Comparison of ENCODE assay signal across 2 cellular contexts in the genomic region with DNA sequence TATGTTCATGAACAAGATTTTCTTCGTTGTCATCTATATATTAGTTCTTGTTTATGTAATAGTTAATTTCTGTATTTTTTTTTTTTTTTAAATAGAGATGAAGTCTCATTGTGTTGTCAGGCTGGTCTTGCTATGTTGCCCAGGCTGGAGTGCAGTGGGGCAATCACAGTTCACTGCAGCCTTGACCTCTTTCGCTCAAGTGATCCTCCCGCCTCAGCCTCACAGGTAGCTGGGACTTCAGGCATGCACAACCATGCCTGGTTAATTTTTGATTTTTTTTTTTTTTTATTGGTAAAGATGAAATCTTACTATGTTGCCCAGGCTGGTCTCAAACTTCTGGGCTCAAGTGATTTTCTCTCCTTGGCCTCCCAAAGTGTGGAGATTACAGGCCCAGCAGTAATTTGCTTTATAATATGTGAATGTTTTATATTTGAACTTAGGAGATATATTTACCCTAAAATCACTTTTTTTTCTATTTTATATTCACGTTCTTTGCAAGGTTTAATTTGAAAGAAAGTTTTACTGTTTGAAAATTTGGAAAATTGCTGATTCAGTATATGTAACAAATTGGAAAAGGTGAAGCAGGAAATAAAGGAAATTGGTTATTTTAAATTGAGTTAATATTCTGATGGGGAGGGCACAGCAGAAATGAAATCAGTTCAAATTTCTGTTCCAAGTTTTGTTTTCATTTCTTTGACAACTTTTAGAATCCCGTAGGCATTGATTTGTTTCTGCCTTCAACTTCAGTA.
A peak's percentile ranks its signal among the peaks of the same experiment; 100 is the strongest.
TF ChIP-seq lines count a peak whose summit lies in the region.

No MANE protein-coding gene starts in this region.

TF ChIP-seq in HEK293, 187 proteins besides CTCF, POLR2A, EP300 and RAD21 (continued from another document):
- no peak for TF ChIP-seq ZNF223 (tag by site-specific recombination; IDR thresholded peaks at IDR 0.05)
- TF ChIP-seq ZNF274 (IDR thresholded peaks at IDR 0.05; ENCODE audit: low read length): no peak
- no peak for TF ChIP-seq ZNF274 (tag by site-specific recombination; IDR thresholded peaks at IDR 0.05; ENCODE audit: borderline replicate concordance)
- TF ChIP-seq, protein P1, sequence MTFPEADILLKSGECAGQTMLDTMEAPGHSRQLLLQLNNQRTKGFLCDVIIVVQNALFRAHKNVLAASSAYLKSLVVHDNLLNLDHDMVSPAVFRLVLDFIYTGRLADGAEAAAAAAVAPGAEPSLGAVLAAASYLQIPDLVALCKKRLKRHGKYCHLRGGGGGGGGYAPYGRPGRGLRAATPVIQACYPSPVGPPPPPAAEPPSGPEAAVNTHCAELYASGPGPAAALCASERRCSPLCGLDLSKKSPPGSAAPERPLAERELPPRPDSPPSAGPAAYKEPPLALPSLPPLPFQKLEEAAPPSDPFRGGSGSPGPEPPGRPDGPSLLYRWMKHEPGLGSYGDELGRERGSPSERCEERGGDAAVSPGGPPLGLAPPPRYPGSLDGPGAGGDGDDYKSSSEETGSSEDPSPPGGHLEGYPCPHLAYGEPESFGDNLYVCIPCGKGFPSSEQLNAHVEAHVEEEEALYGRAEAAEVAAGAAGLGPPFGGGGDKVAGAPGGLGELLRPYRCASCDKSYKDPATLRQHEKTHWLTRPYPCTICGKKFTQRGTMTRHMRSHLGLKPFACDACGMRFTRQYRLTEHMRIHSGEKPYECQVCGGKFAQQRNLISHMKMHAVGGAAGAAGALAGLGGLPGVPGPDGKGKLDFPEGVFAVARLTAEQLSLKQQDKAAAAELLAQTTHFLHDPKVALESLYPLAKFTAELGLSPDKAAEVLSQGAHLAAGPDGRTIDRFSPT (tag by site-specific recombination; IDR thresholded peaks at IDR 0.05): no peak
- TF ChIP-seq ZNF121 (tag by site-specific recombination; IDR thresholded peaks at IDR 0.05): peak; percentile 54; the same call in 1 of the 2 replicates

TF ChIP-seq in K562, 482 proteins besides CTCF, POLR2A, EP300 and RAD21 (continued from another document):
- TF ChIP-seq, protein P2, sequence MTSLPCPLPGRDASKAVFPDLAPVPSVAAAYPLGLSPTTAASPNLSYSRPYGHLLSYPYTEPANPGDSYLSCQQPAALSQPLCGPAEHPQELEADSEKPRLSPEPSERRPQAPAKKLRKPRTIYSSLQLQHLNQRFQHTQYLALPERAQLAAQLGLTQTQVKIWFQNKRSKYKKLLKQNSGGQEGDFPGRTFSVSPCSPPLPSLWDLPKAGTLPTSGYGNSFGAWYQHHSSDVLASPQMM (CRISPR knock-in tag; IDR thresholded peaks at IDR 0.05): no peak
- no peak for TF ChIP-seq SUPT5H (IDR thresholded peaks at IDR 0.05)
- TF ChIP-seq, protein P3, sequence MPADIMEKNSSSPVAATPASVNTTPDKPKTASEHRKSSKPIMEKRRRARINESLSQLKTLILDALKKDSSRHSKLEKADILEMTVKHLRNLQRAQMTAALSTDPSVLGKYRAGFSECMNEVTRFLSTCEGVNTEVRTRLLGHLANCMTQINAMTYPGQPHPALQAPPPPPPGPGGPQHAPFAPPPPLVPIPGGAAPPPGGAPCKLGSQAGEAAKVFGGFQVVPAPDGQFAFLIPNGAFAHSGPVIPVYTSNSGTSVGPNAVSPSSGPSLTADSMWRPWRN (IDR thresholded peaks at IDR 0.05; ENCODE audit: low read depth): no peak
- TF ChIP-seq, protein P4, sequence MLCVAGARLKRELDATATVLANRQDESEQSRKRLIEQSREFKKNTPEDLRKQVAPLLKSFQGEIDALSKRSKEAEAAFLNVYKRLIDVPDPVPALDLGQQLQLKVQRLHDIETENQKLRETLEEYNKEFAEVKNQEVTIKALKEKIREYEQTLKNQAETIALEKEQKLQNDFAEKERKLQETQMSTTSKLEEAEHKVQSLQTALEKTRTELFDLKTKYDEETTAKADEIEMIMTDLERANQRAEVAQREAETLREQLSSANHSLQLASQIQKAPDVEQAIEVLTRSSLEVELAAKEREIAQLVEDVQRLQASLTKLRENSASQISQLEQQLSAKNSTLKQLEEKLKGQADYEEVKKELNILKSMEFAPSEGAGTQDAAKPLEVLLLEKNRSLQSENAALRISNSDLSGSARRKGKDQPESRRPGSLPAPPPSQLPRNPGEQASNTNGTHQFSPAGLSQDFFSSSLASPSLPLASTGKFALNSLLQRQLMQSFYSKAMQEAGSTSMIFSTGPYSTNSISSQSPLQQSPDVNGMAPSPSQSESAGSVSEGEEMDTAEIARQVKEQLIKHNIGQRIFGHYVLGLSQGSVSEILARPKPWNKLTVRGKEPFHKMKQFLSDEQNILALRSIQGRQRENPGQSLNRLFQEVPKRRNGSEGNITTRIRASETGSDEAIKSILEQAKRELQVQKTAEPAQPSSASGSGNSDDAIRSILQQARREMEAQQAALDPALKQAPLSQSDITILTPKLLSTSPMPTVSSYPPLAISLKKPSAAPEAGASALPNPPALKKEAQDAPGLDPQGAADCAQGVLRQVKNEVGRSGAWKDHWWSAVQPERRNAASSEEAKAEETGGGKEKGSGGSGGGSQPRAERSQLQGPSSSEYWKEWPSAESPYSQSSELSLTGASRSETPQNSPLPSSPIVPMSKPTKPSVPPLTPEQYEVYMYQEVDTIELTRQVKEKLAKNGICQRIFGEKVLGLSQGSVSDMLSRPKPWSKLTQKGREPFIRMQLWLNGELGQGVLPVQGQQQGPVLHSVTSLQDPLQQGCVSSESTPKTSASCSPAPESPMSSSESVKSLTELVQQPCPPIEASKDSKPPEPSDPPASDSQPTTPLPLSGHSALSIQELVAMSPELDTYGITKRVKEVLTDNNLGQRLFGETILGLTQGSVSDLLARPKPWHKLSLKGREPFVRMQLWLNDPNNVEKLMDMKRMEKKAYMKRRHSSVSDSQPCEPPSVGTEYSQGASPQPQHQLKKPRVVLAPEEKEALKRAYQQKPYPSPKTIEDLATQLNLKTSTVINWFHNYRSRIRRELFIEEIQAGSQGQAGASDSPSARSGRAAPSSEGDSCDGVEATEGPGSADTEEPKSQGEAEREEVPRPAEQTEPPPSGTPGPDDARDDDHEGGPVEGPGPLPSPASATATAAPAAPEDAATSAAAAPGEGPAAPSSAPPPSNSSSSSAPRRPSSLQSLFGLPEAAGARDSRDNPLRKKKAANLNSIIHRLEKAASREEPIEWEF (CRISPR knock-in tag; IDR thresholded peaks at IDR 0.05): no peak
- no peak for TF ChIP-seq GATAD2A (IDR thresholded peaks at IDR 0.05)
- no peak for TF ChIP-seq MECOM (CRISPR knock-in tag; IDR thresholded peaks at IDR 0.05)
- TF ChIP-seq ZNF778 (CRISPR knock-in tag; IDR thresholded peaks at IDR 0.05): no peak
- no peak for TF ChIP-seq ZBTB7A (IDR thresholded peaks at IDR 0.05; ENCODE audit: borderline replicate concordance, control insufficient read depth, low read depth, low read length)
- peak; percentile 54; the same call in 1 of the 2 replicates for TF ChIP-seq MAFK (IDR thresholded peaks at IDR 0.05; ENCODE audit: low read length)
- TF ChIP-seq ZNF140 (CRISPR knock-in tag; IDR thresholded peaks at IDR 0.05): no peak
- no peak for TF ChIP-seq NFRKB (IDR thresholded peaks at IDR 0.05; ENCODE audit: low read depth)
- peak; percentile 92 for TF ChIP-seq ZNF316 (IDR thresholded peaks at IDR 0.05)
- TF ChIP-seq ARID2 (IDR thresholded peaks at IDR 0.05): no peak
- TF ChIP-seq RUNX1 (IDR thresholded peaks at IDR 0.05; ENCODE audit: low read depth): no peak
- TF ChIP-seq, protein P5, sequence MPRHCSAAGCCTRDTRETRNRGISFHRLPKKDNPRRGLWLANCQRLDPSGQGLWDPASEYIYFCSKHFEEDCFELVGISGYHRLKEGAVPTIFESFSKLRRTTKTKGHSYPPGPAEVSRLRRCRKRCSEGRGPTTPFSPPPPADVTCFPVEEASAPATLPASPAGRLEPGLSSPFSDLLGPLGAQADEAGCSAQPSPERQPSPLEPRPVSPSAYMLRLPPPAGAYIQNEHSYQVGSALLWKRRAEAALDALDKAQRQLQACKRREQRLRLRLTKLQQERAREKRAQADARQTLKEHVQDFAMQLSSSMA (CRISPR knock-in tag; IDR thresholded peaks at IDR 0.05): no peak
- no peak for TF ChIP-seq THRAP3 (IDR thresholded peaks at IDR 0.05; ENCODE audit: borderline replicate concordance)
- TF ChIP-seq CEBPB (tag; IDR thresholded peaks at IDR 0.05): no peak
- peak; percentile 73; the same call in 1 of the 2 replicates for TF ChIP-seq C11orf30 (IDR thresholded peaks at IDR 0.05; ENCODE audit: low read depth)
- TF ChIP-seq HMG20A (CRISPR knock-in tag; conservative IDR thresholded peaks at IDR 0.05): no peak
- TF ChIP-seq ZNF165 (CRISPR knock-in tag; IDR thresholded peaks at IDR 0.05; ENCODE audit: borderline replicate concordance): no peak
- TF ChIP-seq, protein P6, sequence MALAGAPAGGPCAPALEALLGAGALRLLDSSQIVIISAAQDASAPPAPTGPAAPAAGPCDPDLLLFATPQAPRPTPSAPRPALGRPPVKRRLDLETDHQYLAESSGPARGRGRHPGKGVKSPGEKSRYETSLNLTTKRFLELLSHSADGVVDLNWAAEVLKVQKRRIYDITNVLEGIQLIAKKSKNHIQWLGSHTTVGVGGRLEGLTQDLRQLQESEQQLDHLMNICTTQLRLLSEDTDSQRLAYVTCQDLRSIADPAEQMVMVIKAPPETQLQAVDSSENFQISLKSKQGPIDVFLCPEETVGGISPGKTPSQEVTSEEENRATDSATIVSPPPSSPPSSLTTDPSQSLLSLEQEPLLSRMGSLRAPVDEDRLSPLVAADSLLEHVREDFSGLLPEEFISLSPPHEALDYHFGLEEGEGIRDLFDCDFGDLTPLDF (CRISPR knock-in tag; IDR thresholded peaks at IDR 0.05): no peak
- TF ChIP-seq RBM34 (IDR thresholded peaks at IDR 0.05; ENCODE audit: borderline replicate concordance, insufficient read depth, low read length): no peak
- TF ChIP-seq, protein P7, sequence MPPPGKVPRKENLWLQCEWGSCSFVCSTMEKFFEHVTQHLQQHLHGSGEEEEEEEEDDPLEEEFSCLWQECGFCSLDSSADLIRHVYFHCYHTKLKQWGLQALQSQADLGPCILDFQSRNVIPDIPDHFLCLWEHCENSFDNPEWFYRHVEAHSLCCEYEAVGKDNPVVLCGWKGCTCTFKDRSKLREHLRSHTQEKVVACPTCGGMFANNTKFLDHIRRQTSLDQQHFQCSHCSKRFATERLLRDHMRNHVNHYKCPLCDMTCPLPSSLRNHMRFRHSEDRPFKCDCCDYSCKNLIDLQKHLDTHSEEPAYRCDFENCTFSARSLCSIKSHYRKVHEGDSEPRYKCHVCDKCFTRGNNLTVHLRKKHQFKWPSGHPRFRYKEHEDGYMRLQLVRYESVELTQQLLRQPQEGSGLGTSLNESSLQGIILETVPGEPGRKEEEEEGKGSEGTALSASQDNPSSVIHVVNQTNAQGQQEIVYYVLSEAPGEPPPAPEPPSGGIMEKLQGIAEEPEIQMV (tag; conservative IDR thresholded peaks at IDR 0.05; ENCODE audit: low read depth): no peak
- TF ChIP-seq NCOA4 (IDR thresholded peaks at IDR 0.05; ENCODE audit: partially characterized antibody): no peak
- no peak for TF ChIP-seq RBM22 (IDR thresholded peaks at IDR 0.05; ENCODE audit: low read depth, low read length, poor library complexity, severe bottlenecking)
- TF ChIP-seq MAFF (IDR thresholded peaks at IDR 0.05; ENCODE audit: low read length): peak; percentile 63; the same call in 1 of the 2 replicates
- TF ChIP-seq FOXK1 (CRISPR knock-in tag; IDR thresholded peaks at IDR 0.05; ENCODE audit: borderline replicate concordance): no peak
- no peak for TF ChIP-seq TFAM (CRISPR knock-in tag; conservative IDR thresholded peaks at IDR 0.05)
- no peak for TF ChIP-seq NFIC (IDR thresholded peaks at IDR 0.05)
- TF ChIP-seq ARHGAP35 (IDR thresholded peaks at IDR 0.05; ENCODE audit: partially characterized antibody): no peak
- no peak for TF ChIP-seq ZNF561 (CRISPR knock-in tag; conservative IDR thresholded peaks at IDR 0.05)
- TF ChIP-seq MAFG (tag; conservative IDR thresholded peaks at IDR 0.05): peak; percentile 70
TF ChIP-seq in K562: peak in this region for 5.
